Comparison of ENCODE assay signal across 2 cellular contexts in the genomic region with DNA sequence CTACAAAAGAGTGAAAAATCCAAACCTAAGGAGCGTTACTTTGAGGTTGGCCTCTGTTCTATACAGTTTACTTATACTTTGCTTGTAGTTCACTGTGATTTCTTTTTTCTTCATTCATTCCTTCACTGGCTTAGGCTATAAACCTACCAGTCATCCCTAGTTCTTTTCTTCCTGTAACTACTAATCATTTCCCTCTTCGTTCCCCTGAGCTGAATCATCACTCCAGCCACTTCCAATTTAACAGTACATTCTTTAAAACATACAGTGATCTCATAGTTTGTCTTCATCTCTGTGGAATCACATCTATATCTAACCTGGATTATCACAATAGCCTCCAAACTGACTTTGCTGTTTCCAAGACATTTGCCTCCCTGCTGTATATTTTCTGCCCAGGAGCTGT.
TF ChIP-seq lines count a peak whose summit lies in the region.

No MANE protein-coding gene starts in this region.

TF ChIP-seq in GM23338, 12 proteins besides CTCF, POLR2A, EP300 and RAD21:
- TF ChIP-seq, protein P1, sequence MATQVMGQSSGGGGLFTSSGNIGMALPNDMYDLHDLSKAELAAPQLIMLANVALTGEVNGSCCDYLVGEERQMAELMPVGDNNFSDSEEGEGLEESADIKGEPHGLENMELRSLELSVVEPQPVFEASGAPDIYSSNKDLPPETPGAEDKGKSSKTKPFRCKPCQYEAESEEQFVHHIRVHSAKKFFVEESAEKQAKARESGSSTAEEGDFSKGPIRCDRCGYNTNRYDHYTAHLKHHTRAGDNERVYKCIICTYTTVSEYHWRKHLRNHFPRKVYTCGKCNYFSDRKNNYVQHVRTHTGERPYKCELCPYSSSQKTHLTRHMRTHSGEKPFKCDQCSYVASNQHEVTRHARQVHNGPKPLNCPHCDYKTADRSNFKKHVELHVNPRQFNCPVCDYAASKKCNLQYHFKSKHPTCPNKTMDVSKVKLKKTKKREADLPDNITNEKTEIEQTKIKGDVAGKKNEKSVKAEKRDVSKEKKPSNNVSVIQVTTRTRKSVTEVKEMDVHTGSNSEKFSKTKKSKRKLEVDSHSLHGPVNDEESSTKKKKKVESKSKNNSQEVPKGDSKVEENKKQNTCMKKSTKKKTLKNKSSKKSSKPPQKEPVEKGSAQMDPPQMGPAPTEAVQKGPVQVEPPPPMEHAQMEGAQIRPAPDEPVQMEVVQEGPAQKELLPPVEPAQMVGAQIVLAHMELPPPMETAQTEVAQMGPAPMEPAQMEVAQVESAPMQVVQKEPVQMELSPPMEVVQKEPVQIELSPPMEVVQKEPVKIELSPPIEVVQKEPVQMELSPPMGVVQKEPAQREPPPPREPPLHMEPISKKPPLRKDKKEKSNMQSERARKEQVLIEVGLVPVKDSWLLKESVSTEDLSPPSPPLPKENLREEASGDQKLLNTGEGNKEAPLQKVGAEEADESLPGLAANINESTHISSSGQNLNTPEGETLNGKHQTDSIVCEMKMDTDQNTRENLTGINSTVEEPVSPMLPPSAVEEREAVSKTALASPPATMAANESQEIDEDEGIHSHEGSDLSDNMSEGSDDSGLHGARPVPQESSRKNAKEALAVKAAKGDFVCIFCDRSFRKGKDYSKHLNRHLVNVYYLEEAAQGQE (IDR thresholded peaks at IDR 0.05; ENCODE audit: unreplicated experiment), result no peak
- TF ChIP-seq, protein P2, sequence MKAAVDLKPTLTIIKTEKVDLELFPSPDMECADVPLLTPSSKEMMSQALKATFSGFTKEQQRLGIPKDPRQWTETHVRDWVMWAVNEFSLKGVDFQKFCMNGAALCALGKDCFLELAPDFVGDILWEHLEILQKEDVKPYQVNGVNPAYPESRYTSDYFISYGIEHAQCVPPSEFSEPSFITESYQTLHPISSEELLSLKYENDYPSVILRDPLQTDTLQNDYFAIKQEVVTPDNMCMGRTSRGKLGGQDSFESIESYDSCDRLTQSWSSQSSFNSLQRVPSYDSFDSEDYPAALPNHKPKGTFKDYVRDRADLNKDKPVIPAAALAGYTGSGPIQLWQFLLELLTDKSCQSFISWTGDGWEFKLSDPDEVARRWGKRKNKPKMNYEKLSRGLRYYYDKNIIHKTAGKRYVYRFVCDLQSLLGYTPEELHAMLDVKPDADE (IDR thresholded peaks at IDR 0.05), result no peak
- no peak for TF ChIP-seq NANOG (IDR thresholded peaks at IDR 0.05; ENCODE audit: borderline replicate concordance)
- TF ChIP-seq, protein P3, sequence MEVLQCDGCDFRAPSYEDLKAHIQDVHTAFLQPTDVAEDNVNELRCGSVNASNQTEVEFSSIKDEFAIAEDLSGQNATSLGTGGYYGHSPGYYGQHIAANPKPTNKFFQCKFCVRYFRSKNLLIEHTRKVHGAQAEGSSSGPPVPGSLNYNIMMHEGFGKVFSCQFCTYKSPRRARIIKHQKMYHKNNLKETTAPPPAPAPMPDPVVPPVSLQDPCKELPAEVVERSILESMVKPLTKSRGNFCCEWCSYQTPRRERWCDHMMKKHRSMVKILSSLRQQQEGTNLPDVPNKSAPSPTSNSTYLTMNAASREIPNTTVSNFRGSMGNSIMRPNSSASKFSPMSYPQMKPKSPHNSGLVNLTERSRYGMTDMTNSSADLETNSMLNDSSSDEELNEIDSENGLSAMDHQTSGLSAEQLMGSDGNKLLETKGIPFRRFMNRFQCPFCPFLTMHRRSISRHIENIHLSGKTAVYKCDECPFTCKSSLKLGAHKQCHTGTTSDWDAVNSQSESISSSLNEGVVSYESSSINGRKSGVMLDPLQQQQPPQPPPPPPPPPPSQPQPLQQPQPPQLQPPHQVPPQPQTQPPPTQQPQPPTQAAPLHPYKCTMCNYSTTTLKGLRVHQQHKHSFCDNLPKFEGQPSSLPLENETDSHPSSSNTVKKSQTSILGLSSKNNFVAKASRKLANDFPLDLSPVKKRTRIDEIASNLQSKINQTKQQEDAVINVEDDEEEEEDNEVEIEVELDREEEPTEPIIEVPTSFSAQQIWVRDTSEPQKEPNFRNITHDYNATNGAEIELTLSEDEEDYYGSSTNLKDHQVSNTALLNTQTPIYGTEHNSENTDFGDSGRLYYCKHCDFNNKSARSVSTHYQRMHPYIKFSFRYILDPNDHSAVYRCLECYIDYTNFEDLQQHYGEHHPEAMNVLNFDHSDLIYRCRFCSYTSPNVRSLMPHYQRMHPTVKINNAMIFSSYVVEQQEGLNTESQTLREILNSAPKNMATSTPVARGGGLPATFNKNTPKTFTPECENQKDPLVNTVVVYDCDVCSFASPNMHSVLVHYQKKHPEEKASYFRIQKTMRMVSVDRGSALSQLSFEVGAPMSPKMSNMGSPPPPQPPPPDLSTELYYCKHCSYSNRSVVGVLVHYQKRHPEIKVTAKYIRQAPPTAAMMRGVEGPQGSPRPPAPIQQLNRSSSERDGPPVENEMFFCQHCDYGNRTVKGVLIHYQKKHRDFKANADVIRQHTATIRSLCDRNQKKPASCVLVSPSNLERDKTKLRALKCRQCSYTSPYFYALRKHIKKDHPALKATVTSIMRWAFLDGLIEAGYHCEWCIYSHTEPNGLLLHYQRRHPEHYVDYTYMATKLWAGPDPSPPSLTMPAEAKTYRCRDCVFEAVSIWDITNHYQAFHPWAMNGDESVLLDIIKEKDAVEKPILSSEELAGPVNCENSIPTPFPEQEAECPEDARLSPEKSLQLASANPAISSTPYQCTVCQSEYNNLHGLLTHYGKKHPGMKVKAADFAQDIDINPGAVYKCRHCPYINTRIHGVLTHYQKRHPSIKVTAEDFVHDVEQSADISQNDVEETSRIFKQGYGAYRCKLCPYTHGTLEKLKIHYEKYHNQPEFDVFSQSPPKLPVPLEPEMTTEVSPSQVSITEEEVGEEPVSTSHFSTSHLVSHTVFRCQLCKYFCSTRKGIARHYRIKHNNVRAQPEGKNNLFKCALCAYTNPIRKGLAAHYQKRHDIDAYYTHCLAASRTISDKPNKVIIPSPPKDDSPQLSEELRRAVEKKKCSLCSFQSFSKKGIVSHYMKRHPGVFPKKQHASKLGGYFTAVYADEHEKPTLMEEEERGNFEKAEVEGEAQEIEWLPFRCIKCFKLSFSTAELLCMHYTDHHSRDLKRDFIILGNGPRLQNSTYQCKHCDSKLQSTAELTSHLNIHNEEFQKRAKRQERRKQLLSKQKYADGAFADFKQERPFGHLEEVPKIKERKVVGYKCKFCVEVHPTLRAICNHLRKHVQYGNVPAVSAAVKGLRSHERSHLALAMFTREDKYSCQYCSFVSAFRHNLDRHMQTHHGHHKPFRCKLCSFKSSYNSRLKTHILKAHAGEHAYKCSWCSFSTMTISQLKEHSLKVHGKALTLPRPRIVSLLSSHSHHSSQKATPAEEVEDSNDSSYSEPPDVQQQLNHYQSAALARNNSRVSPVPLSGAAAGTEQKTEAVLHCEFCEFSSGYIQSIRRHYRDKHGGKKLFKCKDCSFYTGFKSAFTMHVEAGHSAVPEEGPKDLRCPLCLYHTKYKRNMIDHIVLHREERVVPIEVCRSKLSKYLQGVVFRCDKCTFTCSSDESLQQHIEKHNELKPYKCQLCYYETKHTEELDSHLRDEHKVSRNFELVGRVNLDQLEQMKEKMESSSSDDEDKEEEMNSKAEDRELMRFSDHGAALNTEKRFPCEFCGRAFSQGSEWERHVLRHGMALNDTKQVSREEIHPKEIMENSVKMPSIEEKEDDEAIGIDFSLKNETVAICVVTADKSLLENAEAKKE (CRISPR knock-in tag; IDR thresholded peaks at IDR 0.05), result no peak
- TF ChIP-seq CREB1 (CRISPR knock-in tag; IDR thresholded peaks at IDR 0.05; ENCODE audit: low read depth), result no peak
TF ChIP-seq in GM23338: peak in this region for 0.

TF ChIP-seq in SK-N-SH, 30 proteins besides CTCF, POLR2A, EP300 and RAD21:
- TF ChIP-seq FOXM1 (IDR thresholded peaks at IDR 0.05; ENCODE audit: low read depth) (no peak), GATA2 (CRISPR knock-in tag; IDR thresholded peaks at IDR 0.05) (no peak), NFIC (IDR thresholded peaks at IDR 0.05; ENCODE audit: borderline replicate concordance) (peak; percentile 22; the same call in 1 of the 2 replicates), ELF1 (IDR thresholded peaks at IDR 0.05) (no peak), MEF2A (IDR thresholded peaks at IDR 0.05; ENCODE audit: borderline replicate concordance, low read depth) (no peak), YY1 (IDR thresholded peaks at IDR 0.05; ENCODE audit: low read depth) (no peak), JUND (IDR thresholded peaks at IDR 0.05) (peak; percentile 86), FOSL2 (IDR thresholded peaks at IDR 0.05; ENCODE audit: borderline replicate concordance, low read depth) (peak; percentile 86; the same call in 1 of the 2 replicates), TCF12 (IDR thresholded peaks at IDR 0.05) (peak; percentile 66), GABPA (IDR thresholded peaks at IDR 0.05; ENCODE audit: low read depth) (no peak), POLR2AphosphoS5 (IDR thresholded peaks at IDR 0.05; ENCODE audit: low read depth, low read length) (no peak; the same call in 1 of the 2 replicates), RCOR1 (IDR thresholded peaks at IDR 0.05; ENCODE audit: low read length) (no peak)
- TF ChIP-seq, protein P4, sequence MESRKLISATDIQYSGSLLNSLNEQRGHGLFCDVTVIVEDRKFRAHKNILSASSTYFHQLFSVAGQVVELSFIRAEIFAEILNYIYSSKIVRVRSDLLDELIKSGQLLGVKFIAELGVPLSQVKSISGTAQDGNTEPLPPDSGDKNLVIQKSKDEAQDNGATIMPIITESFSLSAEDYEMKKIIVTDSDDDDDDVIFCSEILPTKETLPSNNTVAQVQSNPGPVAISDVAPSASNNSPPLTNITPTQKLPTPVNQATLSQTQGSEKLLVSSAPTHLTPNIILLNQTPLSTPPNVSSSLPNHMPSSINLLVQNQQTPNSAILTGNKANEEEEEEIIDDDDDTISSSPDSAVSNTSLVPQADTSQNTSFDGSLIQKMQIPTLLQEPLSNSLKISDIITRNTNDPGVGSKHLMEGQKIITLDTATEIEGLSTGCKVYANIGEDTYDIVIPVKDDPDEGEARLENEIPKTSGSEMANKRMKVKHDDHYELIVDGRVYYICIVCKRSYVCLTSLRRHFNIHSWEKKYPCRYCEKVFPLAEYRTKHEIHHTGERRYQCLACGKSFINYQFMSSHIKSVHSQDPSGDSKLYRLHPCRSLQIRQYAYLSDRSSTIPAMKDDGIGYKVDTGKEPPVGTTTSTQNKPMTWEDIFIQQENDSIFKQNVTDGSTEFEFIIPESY (IDR thresholded peaks at IDR 0.05; ENCODE audit: borderline replicate concordance, low read depth), result no peak
- TF ChIP-seq, protein P5, sequence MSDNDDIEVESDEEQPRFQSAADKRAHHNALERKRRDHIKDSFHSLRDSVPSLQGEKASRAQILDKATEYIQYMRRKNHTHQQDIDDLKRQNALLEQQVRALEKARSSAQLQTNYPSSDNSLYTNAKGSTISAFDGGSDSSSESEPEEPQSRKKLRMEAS (IDR thresholded peaks at IDR 0.05; ENCODE audit: low read depth), result no peak
- TF ChIP-seq, protein P6, sequence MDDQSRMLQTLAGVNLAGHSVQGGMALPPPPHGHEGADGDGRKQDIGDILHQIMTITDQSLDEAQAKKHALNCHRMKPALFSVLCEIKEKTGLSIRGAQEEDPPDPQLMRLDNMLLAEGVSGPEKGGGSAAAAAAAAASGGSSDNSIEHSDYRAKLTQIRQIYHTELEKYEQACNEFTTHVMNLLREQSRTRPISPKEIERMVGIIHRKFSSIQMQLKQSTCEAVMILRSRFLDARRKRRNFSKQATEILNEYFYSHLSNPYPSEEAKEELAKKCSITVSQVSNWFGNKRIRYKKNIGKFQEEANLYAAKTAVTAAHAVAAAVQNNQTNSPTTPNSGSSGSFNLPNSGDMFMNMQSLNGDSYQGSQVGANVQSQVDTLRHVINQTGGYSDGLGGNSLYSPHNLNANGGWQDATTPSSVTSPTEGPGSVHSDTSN (IDR thresholded peaks at IDR 0.05), result peak; percentile 90
- TF ChIP-seq, protein P7, sequence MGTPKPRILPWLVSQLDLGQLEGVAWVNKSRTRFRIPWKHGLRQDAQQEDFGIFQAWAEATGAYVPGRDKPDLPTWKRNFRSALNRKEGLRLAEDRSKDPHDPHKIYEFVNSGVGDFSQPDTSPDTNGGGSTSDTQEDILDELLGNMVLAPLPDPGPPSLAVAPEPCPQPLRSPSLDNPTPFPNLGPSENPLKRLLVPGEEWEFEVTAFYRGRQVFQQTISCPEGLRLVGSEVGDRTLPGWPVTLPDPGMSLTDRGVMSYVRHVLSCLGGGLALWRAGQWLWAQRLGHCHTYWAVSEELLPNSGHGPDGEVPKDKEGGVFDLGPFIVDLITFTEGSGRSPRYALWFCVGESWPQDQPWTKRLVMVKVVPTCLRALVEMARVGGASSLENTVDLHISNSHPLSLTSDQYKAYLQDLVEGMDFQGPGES (IDR thresholded peaks at IDR 0.05; ENCODE audit: low read depth, low read length), result no peak
TF ChIP-seq in SK-N-SH: peak in this region for 5.
